In the genomic region with DNA sequence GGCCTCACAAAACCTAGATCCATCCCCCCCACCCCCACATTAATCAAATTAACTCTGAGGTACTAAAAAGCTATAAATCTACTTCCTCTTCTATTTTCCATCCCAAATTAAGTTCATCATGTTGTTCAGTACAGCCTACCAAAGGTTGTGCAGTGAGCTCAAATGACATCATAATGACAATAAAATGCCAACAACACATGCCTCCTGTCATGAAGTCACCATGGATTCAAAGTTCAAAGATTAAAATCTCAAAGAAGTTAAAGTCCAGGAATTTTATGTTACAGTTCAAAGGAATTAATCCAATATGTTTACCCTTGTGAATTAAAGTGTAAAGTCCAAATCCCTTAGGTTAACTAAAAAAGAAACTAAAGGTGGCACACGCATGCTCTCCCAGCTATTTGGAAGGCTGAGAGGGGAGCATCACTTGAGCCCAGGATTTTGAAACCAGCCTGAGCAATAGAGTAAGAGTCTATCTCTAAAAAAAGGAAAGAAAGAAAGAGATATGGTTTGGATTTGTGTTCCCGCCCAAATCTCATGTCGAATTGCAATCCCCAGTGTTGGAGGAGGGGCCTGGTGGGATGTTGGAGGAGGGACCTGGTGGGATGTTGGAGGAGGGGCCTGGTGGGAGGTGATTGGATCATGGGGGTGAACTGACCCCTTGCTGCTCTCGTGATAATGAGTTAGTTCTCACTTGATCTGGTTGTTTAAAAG, we compare ENCODE assay signal across 1 cellular context.
TF ChIP-seq lines count a peak whose summit lies in the region.

No MANE protein-coding gene starts in this region.

TF ChIP-seq in HepG2, 621 proteins besides CTCF, POLR2A, EP300 and RAD21 (continues in another document):
- TF ChIP-seq NR2F1 (CRISPR knock-in tag; IDR thresholded peaks at IDR 0.05) (peak in 1 of 2 experiments; percentile 48; a peak in 1 of 4 replicates), EEA1 (CRISPR knock-in tag; IDR thresholded peaks at IDR 0.05; ENCODE audit: borderline replicate concordance) (no peak), HDAC6 (IDR thresholded peaks at IDR 0.05; ENCODE audit: low read depth, low read length) (no peak), BORCS8-MEF2B (CRISPR knock-in tag; IDR thresholded peaks at IDR 0.05) (no peak), POLR2G (IDR thresholded peaks at IDR 0.05; ENCODE audit: low read depth, low read length) (no peak), ATRX (CRISPR knock-in tag; IDR thresholded peaks at IDR 0.05; ENCODE audit: borderline replicate concordance) (no peak), MEIS2 (CRISPR knock-in tag; IDR thresholded peaks at IDR 0.05) (no peak), ATF7 (IDR thresholded peaks at IDR 0.05) (peak; percentile 83), ATF7 (CRISPR knock-in tag; IDR thresholded peaks at IDR 0.05) (no peak), NAIF1 (CRISPR knock-in tag; IDR thresholded peaks at IDR 0.05; ENCODE audit: borderline replicate concordance) (no peak), ZNF121 (CRISPR knock-in tag; IDR thresholded peaks at IDR 0.05) (no peak), DMAP1 (CRISPR knock-in tag; IDR thresholded peaks at IDR 0.05) (no peak), NR1H2 (CRISPR knock-in tag; IDR thresholded peaks at IDR 0.05; ENCODE audit: borderline replicate concordance, low read depth) (no peak), CEBPG (CRISPR knock-in tag; IDR thresholded peaks at IDR 0.05) (no peak), MEIS1 (CRISPR knock-in tag; IDR thresholded peaks at IDR 0.05; ENCODE audit: borderline replicate concordance) (no peak), ZBTB21 (CRISPR knock-in tag; IDR thresholded peaks at IDR 0.05) (peak; percentile 94), HNF4A (CRISPR knock-in tag; IDR thresholded peaks at IDR 0.05) (peak; percentile 50; the same call in 1 of the 2 replicates), MTF2 (CRISPR knock-in tag; IDR thresholded peaks at IDR 0.05; ENCODE audit: borderline replicate concordance) (no peak), SRSF1 (optimal IDR thresholded peaks at IDR 0.05; ENCODE audit: low read depth, low read length) (no peak), ATF1 (CRISPR knock-in tag; IDR thresholded peaks at IDR 0.05) (0 out of 2 replicates have a peak, but pooled peaks have one; percentile 18), ZNF746 (CRISPR knock-in tag; IDR thresholded peaks at IDR 0.05) (no peak), ZNF530 (CRISPR knock-in tag; IDR thresholded peaks at IDR 0.05; ENCODE audit: low read depth) (no peak), HES4 (CRISPR knock-in tag; IDR thresholded peaks at IDR 0.05; ENCODE audit: borderline replicate concordance) (no peak), ZNF383 (CRISPR knock-in tag; IDR thresholded peaks at IDR 0.05; ENCODE audit: borderline replicate concordance) (no peak), RCOR2 (CRISPR knock-in tag; IDR thresholded peaks at IDR 0.05) (no peak), ZC3H13 (CRISPR knock-in tag; IDR thresholded peaks at IDR 0.05) (no peak), ZNF652 (CRISPR knock-in tag; IDR thresholded peaks at IDR 0.05; ENCODE audit: borderline replicate concordance, low read depth) (no peak), CREB1 (IDR thresholded peaks at IDR 0.05) (peak; percentile 84), CREB1 (CRISPR knock-in tag; IDR thresholded peaks at IDR 0.05) (peak; percentile 52; the same call in 1 of the 2 replicates), MIER2 (CRISPR knock-in tag; IDR thresholded peaks at IDR 0.05) (no peak), SETDB1 (CRISPR knock-in tag; IDR thresholded peaks at IDR 0.05; ENCODE audit: borderline replicate concordance) (no peak), GABPA (IDR thresholded peaks at IDR 0.05; ENCODE audit: low read depth, low read length) (no peak), GABPA (CRISPR knock-in tag; IDR thresholded peaks at IDR 0.05; ENCODE audit: low read depth) (no peak), SIX1 (CRISPR knock-in tag; IDR thresholded peaks at IDR 0.05; ENCODE audit: borderline replicate concordance) (no peak), ZBTB7B (CRISPR knock-in tag; IDR thresholded peaks at IDR 0.05) (no peak)
- TF ChIP-seq, protein P1, sequence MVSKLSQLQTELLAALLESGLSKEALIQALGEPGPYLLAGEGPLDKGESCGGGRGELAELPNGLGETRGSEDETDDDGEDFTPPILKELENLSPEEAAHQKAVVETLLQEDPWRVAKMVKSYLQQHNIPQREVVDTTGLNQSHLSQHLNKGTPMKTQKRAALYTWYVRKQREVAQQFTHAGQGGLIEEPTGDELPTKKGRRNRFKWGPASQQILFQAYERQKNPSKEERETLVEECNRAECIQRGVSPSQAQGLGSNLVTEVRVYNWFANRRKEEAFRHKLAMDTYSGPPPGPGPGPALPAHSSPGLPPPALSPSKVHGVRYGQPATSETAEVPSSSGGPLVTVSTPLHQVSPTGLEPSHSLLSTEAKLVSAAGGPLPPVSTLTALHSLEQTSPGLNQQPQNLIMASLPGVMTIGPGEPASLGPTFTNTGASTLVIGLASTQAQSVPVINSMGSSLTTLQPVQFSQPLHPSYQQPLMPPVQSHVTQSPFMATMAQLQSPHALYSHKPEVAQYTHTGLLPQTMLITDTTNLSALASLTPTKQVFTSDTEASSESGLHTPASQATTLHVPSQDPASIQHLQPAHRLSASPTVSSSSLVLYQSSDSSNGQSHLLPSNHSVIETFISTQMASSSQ (IDR thresholded peaks at IDR 0.05; ENCODE audit: low read depth) = no peak
- TF ChIP-seq, protein P1 (CRISPR knock-in tag; IDR thresholded peaks at IDR 0.05; ENCODE audit: borderline replicate concordance) = no peak
- TF ChIP-seq, protein P2, sequence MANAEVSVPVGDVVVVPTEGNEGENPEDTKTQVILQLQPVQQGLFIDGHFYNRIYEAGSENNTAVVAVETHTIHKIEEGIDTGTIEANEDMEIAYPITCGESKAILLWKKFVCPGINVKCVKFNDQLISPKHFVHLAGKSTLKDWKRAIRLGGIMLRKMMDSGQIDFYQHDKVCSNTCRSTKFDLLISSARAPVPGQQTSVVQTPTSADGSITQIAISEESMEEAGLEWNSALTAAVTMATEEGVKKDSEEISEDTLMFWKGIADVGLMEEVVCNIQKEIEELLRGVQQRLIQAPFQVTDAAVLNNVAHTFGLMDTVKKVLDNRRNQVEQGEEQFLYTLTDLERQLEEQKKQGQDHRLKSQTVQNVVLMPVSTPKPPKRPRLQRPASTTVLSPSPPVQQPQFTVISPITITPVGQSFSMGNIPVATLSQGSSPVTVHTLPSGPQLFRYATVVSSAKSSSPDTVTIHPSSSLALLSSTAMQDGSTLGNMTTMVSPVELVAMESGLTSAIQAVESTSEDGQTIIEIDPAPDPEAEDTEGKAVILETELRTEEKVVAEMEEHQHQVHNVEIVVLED (CRISPR knock-in tag; IDR thresholded peaks at IDR 0.05; ENCODE audit: borderline replicate concordance) = no peak
- TF ChIP-seq, protein P3, sequence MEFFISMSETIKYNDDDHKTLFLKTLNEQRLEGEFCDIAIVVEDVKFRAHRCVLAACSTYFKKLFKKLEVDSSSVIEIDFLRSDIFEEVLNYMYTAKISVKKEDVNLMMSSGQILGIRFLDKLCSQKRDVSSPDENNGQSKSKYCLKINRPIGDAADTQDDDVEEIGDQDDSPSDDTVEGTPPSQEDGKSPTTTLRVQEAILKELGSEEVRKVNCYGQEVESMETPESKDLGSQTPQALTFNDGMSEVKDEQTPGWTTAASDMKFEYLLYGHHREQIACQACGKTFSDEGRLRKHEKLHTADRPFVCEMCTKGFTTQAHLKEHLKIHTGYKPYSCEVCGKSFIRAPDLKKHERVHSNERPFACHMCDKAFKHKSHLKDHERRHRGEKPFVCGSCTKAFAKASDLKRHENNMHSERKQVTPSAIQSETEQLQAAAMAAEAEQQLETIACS (CRISPR knock-in tag; IDR thresholded peaks at IDR 0.05) = no peak
- TF ChIP-seq, protein P4, sequence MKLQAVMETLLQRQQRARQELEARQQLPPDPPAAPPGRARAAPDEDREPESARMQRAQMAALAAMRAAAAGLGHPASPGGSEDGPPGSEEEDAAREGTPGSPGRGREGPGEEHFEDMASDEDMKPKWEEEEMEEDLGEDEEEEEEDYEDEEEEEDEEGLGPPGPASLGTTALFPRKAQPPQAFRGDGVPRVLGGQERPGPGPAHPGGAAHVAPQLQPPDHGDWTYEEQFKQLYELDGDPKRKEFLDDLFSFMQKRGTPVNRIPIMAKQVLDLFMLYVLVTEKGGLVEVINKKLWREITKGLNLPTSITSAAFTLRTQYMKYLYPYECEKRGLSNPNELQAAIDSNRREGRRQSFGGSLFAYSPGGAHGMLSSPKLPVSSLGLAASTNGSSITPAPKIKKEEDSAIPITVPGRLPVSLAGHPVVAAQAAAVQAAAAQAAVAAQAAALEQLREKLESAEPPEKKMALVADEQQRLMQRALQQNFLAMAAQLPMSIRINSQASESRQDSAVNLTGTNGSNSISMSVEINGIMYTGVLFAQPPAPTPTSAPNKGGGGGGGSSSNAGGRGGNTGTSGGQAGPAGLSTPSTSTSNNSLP (IDR thresholded peaks at IDR 0.05; ENCODE audit: low read depth, low read length) = peak; percentile 98
- TF ChIP-seq, protein P5, sequence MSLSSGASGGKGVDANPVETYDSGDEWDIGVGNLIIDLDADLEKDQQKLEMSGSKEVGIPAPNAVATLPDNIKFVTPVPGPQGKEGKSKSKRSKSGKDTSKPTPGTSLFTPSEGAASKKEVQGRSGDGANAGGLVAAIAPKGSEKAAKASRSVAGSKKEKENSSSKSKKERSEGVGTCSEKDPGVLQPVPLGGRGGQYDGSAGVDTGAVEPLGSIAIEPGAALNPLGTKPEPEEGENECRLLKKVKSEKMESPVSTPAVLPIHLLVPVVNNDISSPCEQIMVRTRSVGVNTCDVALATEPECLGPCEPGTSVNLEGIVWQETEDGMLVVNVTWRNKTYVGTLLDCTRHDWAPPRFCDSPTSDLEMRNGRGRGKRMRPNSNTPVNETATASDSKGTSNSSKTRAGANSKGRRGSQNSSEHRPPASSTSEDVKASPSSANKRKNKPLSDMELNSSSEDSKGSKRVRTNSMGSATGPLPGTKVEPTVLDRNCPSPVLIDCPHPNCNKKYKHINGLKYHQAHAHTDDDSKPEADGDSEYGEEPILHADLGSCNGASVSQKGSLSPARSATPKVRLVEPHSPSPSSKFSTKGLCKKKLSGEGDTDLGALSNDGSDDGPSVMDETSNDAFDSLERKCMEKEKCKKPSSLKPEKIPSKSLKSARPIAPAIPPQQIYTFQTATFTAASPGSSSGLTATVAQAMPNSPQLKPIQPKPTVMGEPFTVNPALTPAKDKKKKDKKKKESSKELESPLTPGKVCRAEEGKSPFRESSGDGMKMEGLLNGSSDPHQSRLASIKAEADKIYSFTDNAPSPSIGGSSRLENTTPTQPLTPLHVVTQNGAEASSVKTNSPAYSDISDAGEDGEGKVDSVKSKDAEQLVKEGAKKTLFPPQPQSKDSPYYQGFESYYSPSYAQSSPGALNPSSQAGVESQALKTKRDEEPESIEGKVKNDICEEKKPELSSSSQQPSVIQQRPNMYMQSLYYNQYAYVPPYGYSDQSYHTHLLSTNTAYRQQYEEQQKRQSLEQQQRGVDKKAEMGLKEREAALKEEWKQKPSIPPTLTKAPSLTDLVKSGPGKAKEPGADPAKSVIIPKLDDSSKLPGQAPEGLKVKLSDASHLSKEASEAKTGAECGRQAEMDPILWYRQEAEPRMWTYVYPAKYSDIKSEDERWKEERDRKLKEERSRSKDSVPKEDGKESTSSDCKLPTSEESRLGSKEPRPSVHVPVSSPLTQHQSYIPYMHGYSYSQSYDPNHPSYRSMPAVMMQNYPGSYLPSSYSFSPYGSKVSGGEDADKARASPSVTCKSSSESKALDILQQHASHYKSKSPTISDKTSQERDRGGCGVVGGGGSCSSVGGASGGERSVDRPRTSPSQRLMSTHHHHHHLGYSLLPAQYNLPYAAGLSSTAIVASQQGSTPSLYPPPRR (CRISPR knock-in tag; IDR thresholded peaks at IDR 0.05; ENCODE audit: borderline replicate concordance) = no peak
- TF ChIP-seq, protein P6, sequence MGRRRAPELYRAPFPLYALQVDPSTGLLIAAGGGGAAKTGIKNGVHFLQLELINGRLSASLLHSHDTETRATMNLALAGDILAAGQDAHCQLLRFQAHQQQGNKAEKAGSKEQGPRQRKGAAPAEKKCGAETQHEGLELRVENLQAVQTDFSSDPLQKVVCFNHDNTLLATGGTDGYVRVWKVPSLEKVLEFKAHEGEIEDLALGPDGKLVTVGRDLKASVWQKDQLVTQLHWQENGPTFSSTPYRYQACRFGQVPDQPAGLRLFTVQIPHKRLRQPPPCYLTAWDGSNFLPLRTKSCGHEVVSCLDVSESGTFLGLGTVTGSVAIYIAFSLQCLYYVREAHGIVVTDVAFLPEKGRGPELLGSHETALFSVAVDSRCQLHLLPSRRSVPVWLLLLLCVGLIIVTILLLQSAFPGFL (CRISPR knock-in tag; IDR thresholded peaks at IDR 0.05) = no peak
- TF ChIP-seq, protein P7, sequence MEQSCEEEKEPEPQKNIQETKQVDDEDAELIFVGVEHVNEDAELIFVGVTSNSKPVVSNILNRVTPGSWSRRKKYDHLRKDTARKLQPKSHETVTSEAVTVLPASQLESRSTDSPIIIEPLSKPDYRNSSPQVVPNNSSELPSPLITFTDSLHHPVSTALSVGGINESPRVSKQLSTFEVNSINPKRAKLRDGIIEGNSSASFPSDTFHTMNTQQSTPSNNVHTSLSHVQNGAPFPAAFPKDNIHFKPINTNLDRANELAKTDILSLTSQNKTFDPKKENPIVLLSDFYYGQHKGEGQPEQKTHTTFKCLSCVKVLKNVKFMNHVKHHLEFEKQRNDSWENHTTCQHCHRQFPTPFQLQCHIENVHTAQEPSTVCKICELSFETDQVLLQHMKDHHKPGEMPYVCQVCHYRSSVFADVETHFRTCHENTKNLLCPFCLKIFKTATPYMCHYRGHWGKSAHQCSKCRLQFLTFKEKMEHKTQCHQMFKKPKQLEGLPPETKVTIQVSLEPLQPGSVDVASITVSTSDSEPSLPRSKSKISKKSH (CRISPR knock-in tag; IDR thresholded peaks at IDR 0.05; ENCODE audit: borderline replicate concordance) = no peak
